Comparison of ENCODE assay signal across 10 cellular contexts in genomic region chr3:25007974-25008658, GRCh38.
DNase-seq lines count a peak whose midpoint lies in the region; ATAC-seq, FAIRE-seq and TF ChIP-seq lines count a peak whose summit lies in the region.
"Had no signal": no experiment of that assay in that cellular context is flagged by ENCODE, and none has a peak within 500 bp of the region (broad histone marks: within the 10 kb centered on the region; RNA-seq: fewer than 3 reads in every experiment).

No MANE protein-coding gene starts in this region.

- no peak for FAIRE-seq in GM12891 (lab: Jason Lieb, UNC)

- no peak overlapping the region for H3K4me3 ChIP-seq in cardiac muscle cell

- no peaks in the 10 kb centered on the region for H3K36me3 ChIP-seq in cardiac muscle cell

- no peak for DNase-seq in GM12891 (ENCODE audit: insufficient read length, low spot score)
- peak in 1 of 2 donors; percentile 67 for DNase-seq in cardiac muscle cell (ENCODE audit: low read depth in 1 of 2, low spot score in 1 of 2)
- DNase-seq in OCI-M2 (lab: John Stamatoyannopoulos, UW; ENCODE audit: unreplicated experiment): no peak
- no peak for DNase-seq in NOMO-1 treated with DMSO at 0.1 percent for 48 hours (lab: John Stamatoyannopoulos, UW; ENCODE audit: unreplicated experiment)
- no peak for DNase-seq in NCI-H2081 (lab: John Stamatoyannopoulos, UW)
- no peak for DNase-seq in T-helper 2 cell
- DNase-seq: CD4-positive, alpha-beta memory T cell; foreskin melanocyte had no signal

- TF ChIP-seq CTCF in cardiac muscle cell (IDR thresholded peaks at IDR 0.05; ENCODE audit: low read depth, low read length): no peak

- H3K27me3 ChIP-seq in cardiac muscle cell: no peaks in the 10 kb centered on the region

- peak overlapping the region; percentile 40 for H3K27ac ChIP-seq in cardiac muscle cell

- H3K4me1 ChIP-seq in cardiac muscle cell (ENCODE audit: low read depth): peaks cover 44% of the 10 kb centered on the region

- no peak for TF ChIP-seq POLR2A in GM12891 (IDR thresholded peaks at IDR 0.05; ENCODE audit: low read depth, low read length)

- ATAC-seq in GM21529 (IDR thresholded peaks at IDR 0.05; ENCODE audit: unreplicated experiment) (peak; percentile 98), HG03521 (IDR thresholded peaks at IDR 0.05; ENCODE audit: unreplicated experiment) (peak; percentile 97)

- H3K9me3 ChIP-seq in cardiac muscle cell (ENCODE audit: low read depth): no peaks in the 10 kb centered on the region

TF ChIP-seq in GM12891, 5 proteins besides CTCF, POLR2A, EP300 and RAD21:
- TF ChIP-seq SPI1 (IDR thresholded peaks at IDR 0.05; ENCODE audit: low read depth, low read length) (peak; percentile 80), POU2F2 (IDR thresholded peaks at IDR 0.05; ENCODE audit: low read depth, low read length) (no peak)
